11 cellular contexts compared by ENCODE assay signal in the genomic region with DNA sequence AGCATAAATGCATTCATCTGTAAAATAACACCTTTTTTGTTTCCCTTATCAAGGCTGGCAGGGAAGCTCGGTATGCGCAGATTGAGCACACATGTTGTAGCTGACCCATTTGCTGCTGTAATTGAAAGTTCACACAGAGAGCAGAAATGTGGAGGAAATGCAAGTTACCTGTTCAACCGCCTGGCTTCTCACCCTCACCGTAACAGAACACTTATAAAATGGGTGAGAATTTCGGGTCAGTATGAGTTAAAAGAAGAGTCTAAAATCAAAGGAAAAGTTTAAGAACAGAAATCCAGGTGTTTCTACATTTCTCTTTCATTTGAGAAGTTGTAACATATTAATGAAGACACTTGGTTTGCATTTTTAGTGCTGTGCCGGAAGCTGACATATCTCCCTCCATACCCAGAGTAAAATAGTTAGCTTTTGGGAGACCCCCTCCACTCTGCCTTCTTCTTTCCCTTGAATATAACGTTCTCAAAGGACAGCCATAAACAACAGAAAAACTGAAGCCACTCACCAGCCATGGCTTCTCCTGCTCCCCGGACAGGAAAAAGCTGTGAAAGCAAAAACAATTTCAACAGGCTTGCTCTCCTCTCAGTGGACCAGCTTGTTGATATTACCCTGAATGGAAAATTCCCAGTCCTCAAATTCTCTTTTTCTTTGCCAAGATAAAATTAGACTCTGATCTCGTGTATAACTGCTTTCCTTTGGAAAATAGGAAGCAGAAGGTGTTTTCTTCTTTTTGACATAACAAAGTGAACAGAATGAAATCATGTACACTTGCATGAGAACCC. TPM values are rescaled to one million over a fixed set of nuclear protein-coding genes. Genes with fewer than 3 reads are reported as not detected.
DNase-seq lines count a peak whose midpoint lies in the region; ATAC-seq, FAIRE-seq and TF ChIP-seq lines count a peak whose summit lies in the region.
"Had no signal": no experiment of that assay in that cellular context is flagged by ENCODE, and none has a peak within 500 bp of the region (broad histone marks: within the 10 kb centered on the region; RNA-seq: fewer than 3 reads in every experiment).

Gene CASP12 (minus strand): TSS at position 570 of the 794 bp plus-strand sequence.

- DNase-seq in pancreas (no peak), NCI-H2029 treated with DMSO at 0.1 percent for 48 hours (lab: John Stamatoyannopoulos, UW) (no peak), NCI-H524 (lab: John Stamatoyannopoulos, UW) (no peak), NOMO-1 (lab: John Stamatoyannopoulos, UW; ENCODE audit: unreplicated experiment in 2 of 2) (no peak)

- H3K9ac ChIP-seq in duodenal mucosa (ENCODE audit: low read depth in 1 of 2, low read length in 2 of 2): peak within 1 kb of the TSS in 1 of 2 donors; percentile 48

- 32 to 42% methylated on average over 9 of the region's 9 CpGs for WGBS in pancreas, 2 donors

- H3K36me3 ChIP-seq in duodenal mucosa (ENCODE audit: control insufficient read depth in 1 of 2, insufficient read depth in 2 of 2, low read length in 2 of 2) (no peaks in the 10 kb centered on the region), pancreas (no peaks in the 10 kb centered on the region)

- no peak for FAIRE-seq in pancreas (lab: Jason Lieb, UNC)
- FAIRE-seq: GM18507 had no signal

- H3K27ac ChIP-seq in duodenal mucosa (ENCODE audit: low read depth, low read length) (peak within 1 kb of the TSS; percentile 20), pancreas (peak within 1 kb of the TSS in 3 of 4 donors; percentile 7 to 37 (median 10))
- H3K27ac ChIP-seq: SK-N-MC had no signal

- H3K4me3 ChIP-seq in duodenal mucosa (ENCODE audit: low read depth in 1 of 2, low read length in 2 of 2): peak within 1 kb of the TSS; percentile 21 to 32
- peak within 1 kb of the TSS in 2 of 4 donors; percentile 9 to 21 for H3K4me3 ChIP-seq in pancreas
- H3K4me3 ChIP-seq: SK-N-MC had no signal

- intact Hi-C loops in pancreas (cut with DNase I): no loop called here

- no peak for TF ChIP-seq CTCF in pancreas (IDR thresholded peaks at IDR 0.05)

- no peaks in the 10 kb centered on the region for H3K27me3 ChIP-seq in duodenal mucosa (ENCODE audit: control insufficient read depth in 1 of 2, insufficient read depth in 2 of 2, low read length in 2 of 2)
- no peaks in the 10 kb centered on the region for H3K27me3 ChIP-seq in pancreas

- H3K9me3 ChIP-seq in duodenal mucosa (ENCODE audit: control insufficient read depth in 1 of 2, low read length in 2 of 2) (no peaks in the 10 kb centered on the region), pancreas (no peaks in the 10 kb centered on the region)

- peaks cover 0 to 3% of the 10 kb centered on the region in 2 donors for H3K4me1 ChIP-seq in duodenal mucosa (ENCODE audit: control insufficient read depth in 1 of 2, insufficient read depth in 2 of 2, low read length in 2 of 2)
- peaks cover 0 to 3% (median 0%) of the 10 kb centered on the region in 3 donors for H3K4me1 ChIP-seq in pancreas

- ATAC-seq in GM18867 (IDR thresholded peaks at IDR 0.05; ENCODE audit: unreplicated experiment) (peak; percentile 72), HG02970 (IDR thresholded peaks at IDR 0.05; ENCODE audit: low FRiP score, unreplicated experiment) (peak; percentile 49), pancreas (peak; percentile 53 to 81 (median 75)), HG02852 (IDR thresholded peaks at IDR 0.05; ENCODE audit: unreplicated experiment) (no peak)

RNA-seq across cellular contexts. Expression of gene CASP12, which starts in this region (rescaled TPM):
- total RNA-seq in pancreas: under 1 TPM in 3 of 6 donors, not detected in 3; 0.16 to 0.23 (median 0.20) TPM
- polyA plus RNA-seq in pancreas: under 1 TPM; 0.46 to 0.66 TPM
- total RNA-seq: temporal lobe had no signal

Comparison
In these comparisons a context has a peak if more than half of its experiments do, and no peak if none do; other contexts are left out.
1. Peak in ATAC-seq and H3K27ac ChIP-seq in pancreas; RNA of the gene not detected or under 1 TPM.